In genomic region chr14:34498684-34499412, GRCh38 we compare ENCODE assay signal across 8 cellular contexts. TPM values are rescaled to one million over a fixed set of nuclear protein-coding genes. Genes with fewer than 3 reads are reported as not detected.
DNase-seq lines count a peak whose midpoint lies in the region; FAIRE-seq and TF ChIP-seq lines count a peak whose summit lies in the region.

No MANE protein-coding gene starts in this region.

- H2AFZ ChIP-seq in keratinocyte (ENCODE audit: control insufficient read depth, low read length) = no peak overlapping the region

- dilution Hi-C loops in keratinocyte (cut with MboI; ENCODE audit: extremely low pct_ligation_motif_present, low sequenced_read_pairs) = no loop called here

- no peaks in the 10 kb centered on the region for H3K9me3 ChIP-seq in keratinocyte (ENCODE audit: control insufficient read depth, low read depth, low read length)

- intact Hi-C loops in head of caudate nucleus (cut with DNase I) = no loop called here

- no peaks in the 10 kb centered on the region for H3K79me2 ChIP-seq in keratinocyte (ENCODE audit: control insufficient read depth, insufficient read depth, low read length)

- DNase-seq in LNCaP clone FGC (ENCODE audit: low read depth) (peak; percentile 48), SHP77 treated with DMSO at 0.1 percent for 48 hours (lab: John Stamatoyannopoulos, UW) (peak; percentile 56), keratinocyte (ENCODE audit: low read depth, low spot score) (no peak), substantia nigra (lab: John Stamatoyannopoulos, UW) (no peak), head of caudate nucleus (no peak), NCI-H2227 (lab: John Stamatoyannopoulos, UW; ENCODE audit: unreplicated experiment) (no peak), GOT3 (lab: John Stamatoyannopoulos, UW) (no peak)

- TF ChIP-seq CTCF in GM12874 (IDR thresholded peaks at IDR 0.05; ENCODE audit: insufficient read depth, low read depth, low read length) = peak; percentile 26; the same call in 1 of the 2 replicates
- peak; percentile 93 for TF ChIP-seq CTCF in LNCaP clone FGC (IDR thresholded peaks at IDR 0.05; ENCODE audit: control insufficient read depth, extremely low read depth, insufficient read depth)
- peak; percentile 67 to 77 (median 69) for TF ChIP-seq CTCF in keratinocyte (optimal IDR thresholded peaks at IDR 0.05 in 1 of 3, IDR thresholded peaks at IDR 0.05 in 1 of 3, conservative IDR thresholded peaks at IDR 0.05 in 1 of 3; ENCODE audit: extremely low read depth in 1 of 3, insufficient read depth in 2 of 3, low read length in 3 of 3)

- no peaks in the 10 kb centered on the region for H3K36me3 ChIP-seq in keratinocyte (ENCODE audit: control insufficient read depth in 2 of 2, extremely low read depth in 1 of 2, insufficient read depth in 2 of 2, low read length in 2 of 2)

- no peak overlapping the region for H3K4me2 ChIP-seq in keratinocyte (ENCODE audit: control insufficient read depth, extremely low read depth, insufficient read depth, low read depth, low read length)

- H3K27ac ChIP-seq in keratinocyte (ENCODE audit: control insufficient read depth, insufficient read depth, low read length) (no peak overlapping the region), substantia nigra (ENCODE audit: low read depth, low read length, poor library complexity, severe bottlenecking) (no peak overlapping the region)

- no peak for FAIRE-seq in keratinocyte (lab: Jason Lieb, UNC)

- peaks cover 24% of the 10 kb centered on the region for H3K4me1 ChIP-seq in keratinocyte (ENCODE audit: control insufficient read depth, extremely low read depth, insufficient read depth, low read length)

- H3K9me1 ChIP-seq in keratinocyte (ENCODE audit: control insufficient read depth, extremely low read depth, insufficient read depth, low read length) = no peaks in the 10 kb centered on the region

- no peak overlapping the region for H3K9ac ChIP-seq in keratinocyte (ENCODE audit: control insufficient read depth, extremely low read depth, insufficient read depth, low read length)

- H3K4me3 ChIP-seq in LNCaP clone FGC (ENCODE audit: low read depth, low read length) = no peak overlapping the region
- H3K4me3 ChIP-seq in keratinocyte (ENCODE audit: control insufficient read depth in 2 of 3, extremely low read depth in 1 of 3, insufficient read depth in 2 of 3, low read depth in 1 of 3, low read length in 3 of 3) = no peak overlapping the region

- H3K27me3 ChIP-seq in keratinocyte (ENCODE audit: control insufficient read depth, extremely low read depth, insufficient read depth, low read length) = no peaks in the 10 kb centered on the region

- no peaks in the 10 kb centered on the region for H4K20me1 ChIP-seq in keratinocyte (ENCODE audit: control insufficient read depth, extremely low read depth, insufficient read depth, low read length)

RNA-seq across cellular contexts. Expression of gene SPTSSA, which starts 36.8 kb away (rescaled TPM):
- polyA plus RNA-seq in keratinocyte = 34.6 to 43.9 TPM (median 42.3 TPM) in 3 replicates
- polyA plus RNA-seq in keratinocyte (2011; ENCODE audit: low read depth) = 4.9 TPM
- polyA plus RNA-seq in keratinocyte (2011; cell fraction: cytosol; rRNA removed) = 26.0 and 40.6 TPM in 2 replicates
- polyA plus RNA-seq in keratinocyte (2011; cell fraction: nucleus; rRNA removed) = 13.7 and 19.8 TPM in 2 replicates
- 27.3 and 36.3 TPM in 2 replicates for polyA plus RNA-seq in keratinocyte (2012; ENCODE audit: low replicate concordance)
- polyA minus RNA-seq in keratinocyte = 15.2 to 19.6 TPM (median 19.6 TPM) in 3 replicates
- 23.6 TPM for polyA minus RNA-seq in keratinocyte (2011; cell fraction: cytosol; rRNA and poly(A)+ RNA removed)
- 2.3 and 5.3 TPM in 2 replicates for polyA minus RNA-seq in keratinocyte (2011; cell fraction: nucleus; rRNA and poly(A)+ RNA removed)

RNA-seq across cellular contexts. Expression of gene EAPP, which starts 40.7 kb away (rescaled TPM):
- 23.0 to 45.3 TPM (median 26.7 TPM) in 3 replicates for polyA plus RNA-seq in keratinocyte
- polyA plus RNA-seq in keratinocyte (2011; ENCODE audit: low read depth) = 36.8 TPM
- polyA plus RNA-seq in keratinocyte (2011; cell fraction: cytosol; rRNA removed) = 27.7 and 53.9 TPM in 2 replicates
- 19.9 and 29.8 TPM in 2 replicates for polyA plus RNA-seq in keratinocyte (2011; cell fraction: nucleus; rRNA removed)
- 26.9 and 32.8 TPM in 2 replicates for polyA plus RNA-seq in keratinocyte (2012; ENCODE audit: low replicate concordance)
- polyA minus RNA-seq in keratinocyte = 5.0 to 21.2 TPM (median 9.2 TPM) in 3 replicates
- 16.7 TPM for polyA minus RNA-seq in keratinocyte (2011; cell fraction: cytosol; rRNA and poly(A)+ RNA removed)
- polyA minus RNA-seq in keratinocyte (2011; cell fraction: nucleus; rRNA and poly(A)+ RNA removed) = 5.8 and 11.2 TPM in 2 replicates

Comparison
In these comparisons a context has a peak if more than half of its experiments do, and no peak if none do; other contexts are left out.
1. CTCF ChIP-seq: peak in every context shown above with its lines; median percentile 93 in LNCaP clone FGC; 69 in keratinocyte; 26 in GM12874.
2. DNase-seq: peak in LNCaP clone FGC (single experiment) and SHP77 treated with DMSO at 0.1 percent for 48 hours (single experiment); none in keratinocyte (single experiment), substantia nigra (0 of 49), head of caudate nucleus (0 of 42), NCI-H2227 (single experiment) and GOT3 (single experiment).